ENCODE assay signal across 29 cellular contexts in genomic region chr22:20525048-20525447, GRCh38. TPM values are rescaled to one million over a fixed set of nuclear protein-coding genes. Genes with fewer than 3 reads are reported as not detected.
DNase-seq lines count a peak whose midpoint lies in the region; ATAC-seq, FAIRE-seq and TF ChIP-seq lines count a peak whose summit lies in the region.
"Had no signal": no experiment of that assay in that cellular context is flagged by ENCODE, and none has a peak within 500 bp of the region (broad histone marks: within the 10 kb centered on the region; RNA-seq: fewer than 3 reads in every experiment).

No MANE protein-coding gene starts in this region.

- CTCF ChIA-PET in H1 (lab: Charles Lee; ENCODE audit: partially characterized antibody): interaction anchor here (1.5 to 3.1 kb wide), 3 partner anchors 8 to 39 kb away, joined by 5 to 9 read pairs (median 5); no protein-coding TSS in a partner anchor

- peaks cover 99 to 100% (median 100%) of the 10 kb centered on the region in 11 experiments for H4K20me1 ChIP-seq in BLaER1 treated with 17β-estradiol and CSF1 and Interleukin-3, amounts not matched to agents 10 nM and 100 nM
- H4K20me1 ChIP-seq in H1 (replicated peaks in 1 of 2; ENCODE audit: control insufficient read depth in 1 of 2, insufficient read depth in 2 of 2, low read length in 2 of 2): peaks cover 12 to 13% of the 10 kb centered on the region in 2 experiments

- TF ChIP-seq RAD21 in H1 (IDR thresholded peaks at IDR 0.05 in 1 of 2, conservative IDR thresholded peaks at IDR 0.05 in 1 of 2; ENCODE audit: low read depth in 2 of 2, low read length in 2 of 2): no peak

- H2AK5ac ChIP-seq in H1 (ENCODE audit: low read depth, low read length): no peak overlapping the region

- H3K4me3 Mint-ChIP-seq in HFFc6 (no peak overlapping the region), nephron progenitor cell (no peak overlapping the region)
- H3K4me3 Mint-ChIP-seq: activated naive CD8-positive, alpha-beta T cell; stimulated activated effector memory CD8-positive, alpha-beta T cell treated with anti-CD3 and anti-CD28 coated beads, Interleukin-12 subunit alpha, Interleukin-12 subunit beta, amount 100 ng/mL, for 72 hours had no signal

- no peak overlapping the region for H4K8ac ChIP-seq in H1 (ENCODE audit: extremely low read depth, insufficient read depth, low read length)

- H2BK20ac ChIP-seq in H1 (ENCODE audit: low read length): no peak overlapping the region

- H3K27ac ChIP-seq in BLaER1 treated with 17β-estradiol and CSF1 and Interleukin-3, amounts not matched to agents 10 nM and 100 nM: peak overlapping the region in 6 of 11 experiments; percentile 11 to 68 (median 57); a peak in 8 of 22 replicates
- H3K27ac ChIP-seq in H1 (ENCODE audit: low read depth, low read length): no peak overlapping the region
- H3K27ac ChIP-seq: coronary artery, left lung, PC-9, psoas muscle, sigmoid colon had no signal

- no peak overlapping the region for H4K91ac ChIP-seq in H1 (replicated peaks; ENCODE audit: insufficient read length, low read length)

- 91% methylated on average over 7 of the region's 7 CpGs; no CpG with 5 or more reads in 1 of the 2 experiments for WGBS in H1 (ENCODE audit: extremely low coverage in 1 of 2, insufficient coverage in 1 of 2, insufficient read length in 1 of 2, insufficient replicate concordance in 2 of 2, low coverage in 1 of 2, low lambda C conversion rate in 2 of 2, missing lambda C conversion rate in 1 of 2), 2 experiments

- H2BK15ac ChIP-seq in H1 (ENCODE audit: low read length): no peak overlapping the region

- no peak for TF ChIP-seq POLR2A in H1 (IDR thresholded peaks at IDR 0.05; ENCODE audit: control extremely low read depth in 1 of 2, low read depth in 2 of 2, low read length in 2 of 2)

- H3K14ac ChIP-seq in H1 (ENCODE audit: insufficient read length): no peak overlapping the region

- H2BK12ac ChIP-seq in H1 (ENCODE audit: low read depth, low read length): no peak overlapping the region

- H3K27me3 ChIP-seq in BLaER1 treated with 17β-estradiol and CSF1 and Interleukin-3, amounts not matched to agents 10 nM and 100 nM: no peaks in the 10 kb centered on the region
- H3K27me3 ChIP-seq in H1 (replicated peaks in 1 of 4; ENCODE audit: control insufficient read depth in 3 of 4, extremely low read depth in 1 of 4, insufficient read depth in 3 of 4, low read length in 3 of 4): no peaks in the 10 kb centered on the region
- H3K27me3 ChIP-seq: left lung, sigmoid colon had no signal

- POLR2A ChIA-PET in H1 (lab: Charles Lee; ENCODE audit: partially characterized antibody): interaction anchor here (0.9 kb wide), 1 partner anchor 14 kb away, joined by 3 read pairs; no protein-coding TSS in a partner anchor

- H3K9me3 Mint-ChIP-seq in HFFc6: no peaks in the 10 kb centered on the region
- H3K9me3 Mint-ChIP-seq in nephron progenitor cell: peaks cover 6% of the 10 kb centered on the region
- H3K9me3 Mint-ChIP-seq: CD4-positive, alpha-beta memory T cell; stimulated activated effector memory CD8-positive, alpha-beta T cell treated with anti-CD3 and anti-CD28 coated beads, Interleukin-12 subunit alpha, Interleukin-12 subunit beta, amount 100 ng/mL, for 72 hours had no signal

- no peak overlapping the region for H2BK5ac ChIP-seq in H1 (ENCODE audit: low read depth, low read length)

- TF ChIP-seq EP300 in H1 (IDR thresholded peaks at IDR 0.05; ENCODE audit: borderline replicate concordance in 1 of 2, low read depth in 2 of 2, low read length in 2 of 2): no peak

- TF ChIP-seq CTCF in HFFc6 (IDR thresholded peaks at IDR 0.05) (no peak), H1 (IDR thresholded peaks at IDR 0.05; ENCODE audit: control extremely low read depth in 1 of 3, insufficient read depth in 1 of 3, low read depth in 1 of 3, low read length in 3 of 3) (no peak), nephron progenitor cell (IDR thresholded peaks at IDR 0.05) (no peak)

- H3K56ac ChIP-seq in H1 (replicated peaks; ENCODE audit: insufficient read length, low read depth, low read length): no peak overlapping the region

- H3K4me3 ChIP-seq in BLaER1 treated with 17β-estradiol and CSF1 and Interleukin-3, amounts not matched to agents 10 nM and 100 nM: no peak overlapping the region
- no peak overlapping the region for H3K4me3 ChIP-seq in H1 (ENCODE audit: extremely low read depth in 1 of 4, insufficient read depth in 2 of 4, low read depth in 3 of 4, low read length in 4 of 4)
- H3K4me3 ChIP-seq: coronary artery, left lung, PC-9, psoas muscle, sigmoid colon had no signal

- no peak overlapping the region for H3K4ac ChIP-seq in H1 (replicated peaks; ENCODE audit: insufficient read length, low read depth, low read length)

- no peak overlapping the region for H3K18ac ChIP-seq in H1 (ENCODE audit: extremely low read depth, low read length)

- DNase-seq in HFFc6: no peak
- no peak for DNase-seq in H1 (ENCODE audit: low read depth in 1 of 2, low spot score in 2 of 2)
- no peak for DNase-seq in nephron progenitor cell
- DNase-seq in cerebellar nuclear complex (lab: John Stamatoyannopoulos, UW): no peak
- DNase-seq: activated CD4-positive, CD25-positive, alpha-beta regulatory T cell treated with anti-CD3 and anti-CD28 coated beads, Interleukin-2, amount 50 U/mL, for 72 hours; activated effector memory CD4-positive, alpha-beta T cell treated with Interleukin-2 at 50 U/mL for 16 hours; activated T-cell treated with anti-CD3 and anti-CD28 coated beads for 4 hours; CD4-positive, alpha-beta memory T cell; effector memory CD4-positive, alpha-beta T cell; GOT3; Karpas-422; left lung; NCI-H2029; NCI-H526; NK-92 treated with Interleukin-12 subunit alpha and Interleukin-12 subunit beta, amount 100 ng/mL, for 24 hours; PC-9; psoas muscle; SHP77; sigmoid colon; stimulated activated CD4-positive, alpha-beta T cell treated with anti-CD3 and anti-CD28 coated beads, Interleukin-4, amount 100 ng/mL, for 4 hours; substantia nigra; T-helper 2 cell; trophoblast cell had no signal

- H3K23me2 ChIP-seq in H1 (ENCODE audit: low read depth, low read length): peaks cover 1% of the 10 kb centered on the region; the same call in 1 of the 2 replicates

- H3K23ac ChIP-seq in H1 (ENCODE audit: insufficient read length): no peak overlapping the region

- H4K5ac ChIP-seq in H1 (ENCODE audit: insufficient read length, low read depth, low read length): no peak overlapping the region

- H3K27me3 Mint-ChIP-seq in HFFc6 (ENCODE audit: insufficient read depth) (peaks cover 1% of the 10 kb centered on the region; the same call in 1 of the 2 replicates), nephron progenitor cell (ENCODE audit: low read depth, poor library complexity) (no peaks in the 10 kb centered on the region)
- H3K27me3 Mint-ChIP-seq: activated naive CD8-positive, alpha-beta T cell; CD4-positive, alpha-beta memory T cell had no signal

- FAIRE-seq in H1 (lab: Jason Lieb, UNC): no peak

- H3K9ac ChIP-seq in BLaER1 treated with 17β-estradiol and CSF1 and Interleukin-3, amounts not matched to agents 10 nM and 100 nM: peak overlapping the region in 4 of 11 experiments; percentile 10 to 73 (median 54); a peak in 6 of 22 replicates
- no peak overlapping the region for H3K9ac ChIP-seq in H1 (replicated peaks in 1 of 4; ENCODE audit: extremely low read depth in 1 of 4, low read depth in 3 of 4, low read length in 3 of 4)

- no peaks in the 10 kb centered on the region for H3K9me3 ChIP-seq in BLaER1 treated with 17β-estradiol and CSF1 and Interleukin-3, amounts not matched to agents 10 nM and 100 nM (replicated peaks in 1 of 11)
- peaks cover 0 to 3% of the 10 kb centered on the region in 2 experiments; a peak in 1 of 4 replicates for H3K9me3 ChIP-seq in H1 (ENCODE audit: insufficient read depth in 2 of 2, low read depth in 1 of 2, low read length in 1 of 2)
- H3K9me3 ChIP-seq: left lung, psoas muscle, sigmoid colon had no signal

- peaks cover 8 to 57% of the 10 kb centered on the region in 2 experiments for H3K79me2 ChIP-seq in H1 (ENCODE audit: control insufficient read depth in 1 of 2, insufficient read depth in 2 of 2, low read length in 2 of 2)

- H3K36me3 ChIP-seq in BLaER1 treated with 17β-estradiol and CSF1 and Interleukin-3, amounts not matched to agents 10 nM and 100 nM: peaks cover 60 to 94% (median 78%) of the 10 kb centered on the region in 11 experiments
- H3K36me3 ChIP-seq in H1 (ENCODE audit: control insufficient read depth in 2 of 4, insufficient read depth in 4 of 4, low read length in 3 of 4): peaks cover 0 to 7% (median 5%) of the 10 kb centered on the region in 4 experiments; a peak in 4 of 8 replicates

- peaks cover 72% of the 10 kb centered on the region for H3K4me1 Mint-ChIP-seq in HFFc6 (ENCODE audit: low read depth)
- H3K4me1 Mint-ChIP-seq in nephron progenitor cell: peaks cover 44% of the 10 kb centered on the region

- H2AFZ ChIP-seq in H1 (ENCODE audit: low read length): no peak overlapping the region
- H2AFZ ChIP-seq: PC-9 had no signal

- peaks cover 60 to 71% (median 67%) of the 10 kb centered on the region in 10 experiments for H3K4me1 ChIP-seq in BLaER1 treated with 17β-estradiol and CSF1 and Interleukin-3, amounts not matched to agents 10 nM and 100 nM
- H3K4me1 ChIP-seq in H1 (replicated peaks in 1 of 4; ENCODE audit: control insufficient read depth in 3 of 4, insufficient read depth in 4 of 4, low read length in 3 of 4): peaks cover 0 to 6% (median 1%) of the 10 kb centered on the region in 4 experiments; a peak in 3 of 7 replicates

- peaks cover 46% of the 10 kb centered on the region for H3K36me3 Mint-ChIP-seq in HFFc6 (ENCODE audit: low read depth)
- H3K36me3 Mint-ChIP-seq in nephron progenitor cell (ENCODE audit: low read depth): peaks cover 38% of the 10 kb centered on the region

- ATAC-seq in HG03039 (IDR thresholded peaks at IDR 0.05; ENCODE audit: unreplicated experiment) (no peak), HG02973 (IDR thresholded peaks at IDR 0.05; ENCODE audit: unreplicated experiment) (no peak)
- ATAC-seq: left lung; psoas muscle; stimulated activated effector memory CD8-positive, alpha-beta T cell treated with anti-CD3 and anti-CD28 coated beads, Interleukin-12 subunit alpha, Interleukin-12 subunit beta, amount 100 ng/mL, for 72 hours had no signal

- H3K79me1 ChIP-seq in H1 (ENCODE audit: low read depth, low read length): peaks cover 24% of the 10 kb centered on the region

- H3K27ac Mint-ChIP-seq in HFFc6: peak overlapping the region; percentile 85
- peak overlapping the region; percentile 78 for H3K27ac Mint-ChIP-seq in nephron progenitor cell

- H2BK120ac ChIP-seq in H1 (replicated peaks; ENCODE audit: low read depth, low read length): no peak overlapping the region

- peak overlapping the region in 8 of 11 experiments; percentile 62 to 76 (median 70); a peak in 15 of 22 replicates for H3K4me2 ChIP-seq in BLaER1 treated with 17β-estradiol and CSF1 and Interleukin-3, amounts not matched to agents 10 nM and 100 nM
- no peak overlapping the region for H3K4me2 ChIP-seq in H1 (ENCODE audit: insufficient read depth in 1 of 2, low read depth in 2 of 2, low read length in 2 of 2)
- H3K4me2 ChIP-seq: PC-9 had no signal

RNA-seq across cellular contexts. Expression of gene MED15, which starts 17.6 kb away (rescaled TPM):
- total RNA-seq in HFFc6 (2021; fragmentation: NEBNext Ultra II Directional; extraction: Animal tissue kit (Norgen Biotek cat#: 25700)): 100 to 1,000 TPM; 128 to 148 (median 136) TPM
- total RNA-seq in H1 (2021; fragmentation: NEBNext Ultra II Directional; extraction: Animal tissue kit (Norgen Biotek cat#: 25700)): 57.1 and 57.3 TPM in 2 replicates
- polyA plus RNA-seq in H1 (2011; rRNA removed): 28.3 and 37.8 TPM in 2 replicates
- 17.0 TPM for polyA plus RNA-seq in H1 (2011; cell fraction: cytosol; rRNA removed)
- polyA plus RNA-seq in H1 (2011; cell fraction: nucleus; rRNA removed): 63.5 TPM
- polyA plus RNA-seq in H1 (2012, experiment 1 of 2): 23.1 to 42.4 TPM (median 36.8 TPM) in 4 replicates
- 24.6 TPM for polyA plus RNA-seq in H1 (2012, experiment 2 of 2)
- 28.5 TPM for polyA plus RNA-seq in H1 (2013, experiment 1 of 2)
- 26.8 TPM for polyA plus RNA-seq in H1 (2013, experiment 2 of 2)
- 26.6 and 35.5 TPM in 2 replicates for polyA minus RNA-seq in H1 (2011; rRNA and poly(A)+ RNA removed)
- polyA minus RNA-seq in H1 (2011; cell fraction: cytosol; rRNA and poly(A)+ RNA removed): 44.8 TPM
- 88.9 TPM for polyA minus RNA-seq in H1 (2011; cell fraction: nucleus; rRNA and poly(A)+ RNA removed)

RNA-seq across cellular contexts. Expression of gene KLHL22, which starts 29.5 kb away (rescaled TPM):
- total RNA-seq in HFFc6 (2021; fragmentation: NEBNext Ultra II Directional; extraction: Animal tissue kit (Norgen Biotek cat#: 25700)): 10 to 100 TPM; 19.2 to 25.5 (median 21.6) TPM
- total RNA-seq in H1 (2021; fragmentation: NEBNext Ultra II Directional; extraction: Animal tissue kit (Norgen Biotek cat#: 25700)): 9.3 and 9.4 TPM in 2 replicates
- 14.2 and 16.2 TPM in 2 replicates for polyA plus RNA-seq in H1 (2011; rRNA removed)
- polyA plus RNA-seq in H1 (2011; cell fraction: cytosol; rRNA removed): 12.0 TPM
- polyA plus RNA-seq in H1 (2011; cell fraction: nucleus; rRNA removed): 22.0 TPM
- 6.5 to 12.8 TPM (median 11.6 TPM) in 4 replicates for polyA plus RNA-seq in H1 (2012, experiment 1 of 2)
- polyA plus RNA-seq in H1 (2012, experiment 2 of 2): 10.4 TPM
- polyA plus RNA-seq in H1 (2013, experiment 1 of 2): 4.6 TPM
- 3.1 TPM for polyA plus RNA-seq in H1 (2013, experiment 2 of 2)
- polyA minus RNA-seq in H1 (2011; rRNA and poly(A)+ RNA removed): 16.0 and 24.6 TPM in 2 replicates
- 9.2 TPM for polyA minus RNA-seq in H1 (2011; cell fraction: cytosol; rRNA and poly(A)+ RNA removed)
- polyA minus RNA-seq in H1 (2011; cell fraction: nucleus; rRNA and poly(A)+ RNA removed): 13.6 TPM

Comparison
In these comparisons a context has a peak if more than half of its experiments do, and no peak if none do; other contexts are left out.
1. H3K4me2 ChIP-seq: peak in BLaER1 treated with 17β-estradiol and CSF1 and Interleukin-3, amounts not matched to agents 10 nM and 100 nM (8 of 11); none in H1 (0 of 2).